1 cellular context compared by ENCODE assay signal in genomic region chr4:153241970-153242847, GRCh38.
TF ChIP-seq lines count a peak whose summit lies in the region.

No MANE protein-coding gene starts in this region.

TF ChIP-seq in IMR-90, 13 proteins besides CTCF, POLR2A, EP300 and RAD21 (continued from another document):
- TF ChIP-seq BHLHE40 (IDR thresholded peaks at IDR 0.05; ENCODE audit: low read depth, low read length) (no peak), NFE2L2 (IDR thresholded peaks at IDR 0.05; ENCODE audit: low read depth, low read length) (no peak)
